ENCODE assay signal across 11 cellular contexts in genomic region chr3:4897765-4898453, GRCh38.
DNase-seq lines count a peak whose midpoint lies in the region; ATAC-seq and TF ChIP-seq lines count a peak whose summit lies in the region.
"Had no signal": no experiment of that assay in that cellular context is flagged by ENCODE, and none has a peak within 500 bp of the region (broad histone marks: within the 10 kb centered on the region; RNA-seq: fewer than 3 reads in every experiment).

No MANE protein-coding gene starts in this region.

- no peaks in the 10 kb centered on the region for H3K9me3 ChIP-seq in CD8-positive, alpha-beta memory T cell (ENCODE audit: low read length)
- H3K9me3 ChIP-seq: HAP-1, Peyer's patch had no signal

- no peaks in the 10 kb centered on the region for H3K27me3 ChIP-seq in CD8-positive, alpha-beta memory T cell (ENCODE audit: insufficient read depth, low read length, poor library complexity, severe bottlenecking)
- H3K27me3 ChIP-seq: Peyer's patch had no signal

- POLR2A ChIA-PET in CD8-positive, alpha-beta memory T cell (lab: Charles Lee) = no interaction called here
- POLR2A ChIA-PET in activated CD8-positive, alpha-beta T cell treated with anti-CD3 and anti-CD28 coated beads for 36 hours (lab: Charles Lee) = interaction anchor here (0.6 to 1.5 kb wide), 4 partner anchors 8 to 47 kb away, joined by 3 to 6 read pairs (median 4); no protein-coding TSS in a partner anchor

- H3K36me3 Mint-ChIP-seq in CD8-positive, alpha-beta memory T cell = no peaks in the 10 kb centered on the region
- no peaks in the 10 kb centered on the region for H3K36me3 Mint-ChIP-seq in activated CD8-positive, alpha-beta T cell treated with anti-CD3 and anti-CD28 coated beads for 36 hours (ENCODE audit: low read depth)

- no peak for DNase-seq in CD8-positive, alpha-beta memory T cell
- no peak for DNase-seq in activated CD8-positive, alpha-beta T cell treated with anti-CD3 and anti-CD28 coated beads for 36 hours
- DNase-seq in fibroblast of pulmonary artery (ENCODE audit: low read depth) (peak; percentile 32), renal cortical epithelial cell (ENCODE audit: low read depth) (peak; percentile 27), amniotic stem cell (lab: John Stamatoyannopoulos, UW) (no peak), NCI-H1417 (lab: John Stamatoyannopoulos, UW) (no peak), NCI-H526 treated with DMSO at 0.1 percent for 48 hours (lab: John Stamatoyannopoulos, UW) (no peak), HuH-7.5 (ENCODE audit: low spot score) (no peak)
- DNase-seq: effector CD8-positive, alpha-beta T cell; Peyer's patch had no signal

- ATAC-seq in activated CD8-positive, alpha-beta T cell treated with anti-CD3 and anti-CD28 coated beads for 36 hours = no peak

- H3K4me3 Mint-ChIP-seq in CD8-positive, alpha-beta memory T cell = peak overlapping the region in 1 of 7 donors; percentile 33
- H3K4me3 Mint-ChIP-seq in activated CD8-positive, alpha-beta T cell treated with anti-CD3 and anti-CD28 coated beads for 36 hours = no peak overlapping the region

- intact Hi-C loops in activated CD8-positive, alpha-beta T cell treated with anti-CD3 and anti-CD28 coated beads for 36 hours (cut with micrococcal nuclease) = loop anchor here (2.0 kb wide), 1 partner anchor 47 kb away; no protein-coding TSS in a partner anchor

- H3K9me3 Mint-ChIP-seq in CD8-positive, alpha-beta memory T cell = no peaks in the 10 kb centered on the region
- no peaks in the 10 kb centered on the region for H3K9me3 Mint-ChIP-seq in activated CD8-positive, alpha-beta T cell treated with anti-CD3 and anti-CD28 coated beads for 36 hours

- H3K36me3 ChIP-seq in CD8-positive, alpha-beta memory T cell (ENCODE audit: insufficient read depth, low read length) = no peaks in the 10 kb centered on the region
- H3K36me3 ChIP-seq: HAP-1, Peyer's patch had no signal

- peaks cover 8% of the 10 kb centered on the region for H3K4me1 ChIP-seq in CD8-positive, alpha-beta memory T cell (ENCODE audit: insufficient read depth, low read length)
- H3K4me1 ChIP-seq: HAP-1 had no signal

- H3K27ac ChIP-seq in CD8-positive, alpha-beta memory T cell (ENCODE audit: low read depth, low read length) = no peak overlapping the region

- CTCF ChIA-PET in CD8-positive, alpha-beta memory T cell (lab: Charles Lee) = interaction anchor here (0.9 kb wide), 1 partner anchor 60 kb away, joined by 3 read pairs; no protein-coding TSS in a partner anchor
- CTCF ChIA-PET in activated CD8-positive, alpha-beta T cell treated with anti-CD3 and anti-CD28 coated beads for 36 hours (lab: Charles Lee) = interaction anchor here (1.2 to 2.0 kb wide), 3 partner anchors 13 to 78 kb away, joined by 3 to 7 read pairs (median 4); no protein-coding TSS in a partner anchor

- no peak overlapping the region for H3K4me3 ChIP-seq in CD8-positive, alpha-beta memory T cell (ENCODE audit: low read length)
- no peak overlapping the region for H3K4me3 ChIP-seq in fibroblast of pulmonary artery (replicated peaks; ENCODE audit: low read depth, low read length)
- H3K4me3 ChIP-seq: HAP-1, Peyer's patch had no signal

- no peak for TF ChIP-seq CTCF in activated CD8-positive, alpha-beta T cell treated with anti-CD3 and anti-CD28 coated beads for 36 hours (IDR thresholded peaks at IDR 0.05)
- no peak for TF ChIP-seq CTCF in fibroblast of pulmonary artery (IDR thresholded peaks at IDR 0.05; ENCODE audit: low read length, missing control alignments)

- H3K27ac Mint-ChIP-seq in CD8-positive, alpha-beta memory T cell = peak overlapping the region in 5 of 8 donors; percentile 8 to 83 (median 47)
- peak overlapping the region; percentile 73 for H3K27ac Mint-ChIP-seq in activated CD8-positive, alpha-beta T cell treated with anti-CD3 and anti-CD28 coated beads for 36 hours

- no peaks in the 10 kb centered on the region for H3K27me3 Mint-ChIP-seq in CD8-positive, alpha-beta memory T cell
- no peaks in the 10 kb centered on the region for H3K27me3 Mint-ChIP-seq in activated CD8-positive, alpha-beta T cell treated with anti-CD3 and anti-CD28 coated beads for 36 hours

- H3K4me1 Mint-ChIP-seq in CD8-positive, alpha-beta memory T cell = peaks cover 28 to 33% (median 32%) of the 10 kb centered on the region in 3 donors
- peaks cover 40% of the 10 kb centered on the region for H3K4me1 Mint-ChIP-seq in activated CD8-positive, alpha-beta T cell treated with anti-CD3 and anti-CD28 coated beads for 36 hours (ENCODE audit: low read depth)

Comparison
In these comparisons a context has a peak if more than half of its experiments do, and no peak if none do; other contexts are left out.
1. DNase-seq: peak in fibroblast of pulmonary artery (single experiment) and renal cortical epithelial cell (single experiment); none in CD8-positive, alpha-beta memory T cell (0 of 5), activated CD8-positive, alpha-beta T cell treated with anti-CD3 and anti-CD28 coated beads for 36 hours (single experiment), amniotic stem cell (single experiment), NCI-H1417 (0 of 3), NCI-H526 treated with DMSO at 0.1 percent for 48 hours (single experiment) and HuH-7.5 (single experiment).